In the genomic region with DNA sequence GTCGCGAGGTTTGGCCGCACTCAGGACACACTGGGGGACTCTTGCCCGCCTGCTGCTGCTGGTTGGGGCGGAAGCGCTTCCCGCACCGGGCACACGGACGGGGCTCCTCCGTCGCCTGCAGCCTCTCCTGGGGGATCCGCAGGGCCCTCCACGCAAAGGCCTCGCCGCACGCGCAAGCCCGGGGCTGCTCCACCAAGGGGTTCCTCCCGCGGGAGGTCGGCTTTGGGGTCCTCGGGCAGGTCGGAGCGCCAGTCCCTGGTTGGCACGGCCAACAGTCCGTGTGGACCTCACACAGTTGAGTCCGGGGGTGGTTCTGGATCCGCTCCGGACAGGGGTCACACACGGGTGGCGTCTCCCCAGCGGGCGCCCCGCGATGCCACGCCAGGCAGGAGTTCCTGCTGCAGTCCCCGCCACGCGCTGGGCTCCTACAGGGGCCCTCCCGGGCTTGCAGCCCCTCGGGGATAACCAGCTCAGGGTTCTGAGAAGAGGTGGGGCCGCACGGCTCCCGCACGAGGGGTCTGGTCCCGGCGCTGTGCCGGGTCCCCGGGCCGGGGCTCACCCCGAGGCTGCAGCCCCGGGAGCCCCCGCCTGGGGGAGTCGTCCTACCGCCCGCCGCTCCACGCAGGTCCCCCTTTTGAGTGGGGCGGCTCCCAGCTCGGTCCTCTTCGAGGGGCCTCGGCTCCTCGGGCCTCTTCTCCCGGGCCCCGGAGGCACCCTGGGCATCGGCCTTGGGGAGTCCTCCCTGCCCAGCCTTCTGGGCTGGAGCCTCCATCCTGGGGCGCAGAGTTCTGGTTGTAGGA, we compare ENCODE assay signal across 29 cellular contexts. TPM values are rescaled to one million over a fixed set of nuclear protein-coding genes. Genes with fewer than 3 reads are reported as not detected.
"Had no signal": no experiment of that assay in that cellular context is flagged by ENCODE, and none has a peak within 500 bp of the region (broad histone marks: within the 10 kb centered on the region; RNA-seq: fewer than 3 reads in every experiment).

No MANE protein-coding gene starts in this region.

- H3K4me1 ChIP-seq: gastroesophageal sphincter, parathyroid adenoma, psoas muscle, tibial artery, upper lobe of right lung had no signal

- H3K9ac ChIP-seq: parathyroid adenoma had no signal

- H3K36me3 Mint-ChIP-seq: activated naive CD8-positive, alpha-beta T cell; T-cell had no signal

- H3K4me3 ChIP-seq: gastroesophageal sphincter, hepatocyte, psoas muscle, stomach, tibial artery, upper lobe of right lung had no signal

- H3K27ac ChIP-seq: gastroesophageal sphincter, hepatocyte, parathyroid adenoma, psoas muscle, stomach, tibial artery, upper lobe of right lung had no signal

- H3K27me3 Mint-ChIP-seq: activated CD4-positive, alpha-beta T cell treated with anti-CD3 and anti-CD28 coated beads for 36 hours; activated naive CD8-positive, alpha-beta T cell; T-cell had no signal

- H3K4me1 Mint-ChIP-seq: activated CD4-positive, alpha-beta T cell treated with anti-CD3 and anti-CD28 coated beads for 36 hours; T-cell had no signal

- ATAC-seq: activated CD4-positive, alpha-beta T cell treated with anti-CD3 and anti-CD28 coated beads for 36 hours; activated T-cell treated with anti-CD3 and anti-CD28 coated beads, Interleukin-2, amount 50 U/mL, for 72 hours; gastroesophageal sphincter; psoas muscle; T-cell; upper lobe of right lung had no signal

- H3K9me3 Mint-ChIP-seq: activated T-cell treated with anti-CD3 and anti-CD28 coated beads, Interleukin-2, amount 50 U/mL, for 72 hours; T-cell had no signal

- H3K4me3 Mint-ChIP-seq: activated CD4-positive, alpha-beta T cell treated with anti-CD3 and anti-CD28 coated beads for 36 hours; activated naive CD8-positive, alpha-beta T cell; activated T-cell treated with anti-CD3 and anti-CD28 coated beads, Interleukin-2, amount 50 U/mL, for 72 hours; T-cell had no signal

- H3K36me3 ChIP-seq: upper lobe of right lung had no signal

- DNase-seq: activated CD4-positive, alpha-beta T cell treated with anti-CD3 and anti-CD28 coated beads for 36 hours; activated CD4-positive, alpha-beta T cell treated with anti-CD3 and anti-CD28 coated beads, Interleukin-2, amount 50 U/mL, for 4 hours; activated CD4-positive, CD25-positive, alpha-beta regulatory T cell; activated naive CD4-positive, alpha-beta T cell treated with Interleukin-2 at 50 U/mL for 16 hours; activated T-cell treated with anti-CD3 and anti-CD28 coated beads for 4 hours; activated T-cell treated with anti-CD3 and anti-CD28 coated beads, Interleukin-2, amount 50 U/mL, for 72 hours; anterior cingulate cortex; dermis blood vessel endothelial cell; effector CD4-positive, alpha-beta T cell; erythroblast; islet precursor cell; mammary epithelial cell; stimulated activated CD4-positive, alpha-beta T cell treated with anti-CD3 and anti-CD28 coated beads, Interleukin-12 subunit alpha, Interleukin-12 subunit beta, amount 100 ng/mL, for 4 hours; stimulated activated CD4-positive, alpha-beta T cell treated with anti-CD3 and anti-CD28 coated beads, Interleukin-4, amount 100 ng/mL, for 1 hour; stomach; T-cell; tibial artery; upper lobe of right lung had no signal

- H3K9me3 ChIP-seq: gastroesophageal sphincter, psoas muscle, stomach, tibial artery, upper lobe of right lung had no signal

- H3K27me3 ChIP-seq: hepatocyte, stomach, upper lobe of right lung had no signal

- H3K27ac Mint-ChIP-seq: activated CD4-positive, alpha-beta T cell treated with anti-CD3 and anti-CD28 coated beads for 36 hours; activated naive CD8-positive, alpha-beta T cell; activated T-cell treated with anti-CD3 and anti-CD28 coated beads, Interleukin-2, amount 50 U/mL, for 72 hours; T-cell had no signal

RNA-seq across cellular contexts. Expression of a gene that starts 26.7 kb away (rescaled TPM):
- total RNA-seq: dermis blood vessel endothelial cell, fibroblast of lung, hepatocyte, liver, mucosa of gallbladder, psoas muscle, skeletal muscle tissue, stomach had no signal
- polyA plus RNA-seq: adipose tissue, fibroblast of lung, hepatocyte, liver, mammary epithelial cell, neural cell, psoas muscle had no signal
